26 cellular contexts compared by ENCODE assay signal in the genomic region with DNA sequence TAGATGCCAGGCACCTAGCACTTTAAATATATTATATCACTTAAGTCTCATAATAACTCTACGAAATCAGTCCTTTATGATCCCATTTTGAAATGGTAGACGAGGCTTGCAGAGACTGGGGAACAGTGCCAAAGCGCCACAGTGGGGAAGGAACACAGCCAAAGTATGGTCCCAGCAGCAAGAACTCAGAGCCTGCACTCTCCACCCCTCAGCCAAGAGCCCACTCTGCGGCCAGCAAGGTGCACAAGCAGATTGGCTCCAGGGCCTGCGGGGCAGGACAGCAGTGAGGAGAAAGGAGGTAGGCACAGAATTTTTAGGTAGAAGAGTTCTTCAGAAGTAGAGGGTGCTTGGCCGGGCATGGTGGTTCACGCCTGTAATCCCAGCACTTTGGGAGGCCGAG.
DNase-seq lines count a peak whose midpoint lies in the region; ATAC-seq, FAIRE-seq and TF ChIP-seq lines count a peak whose summit lies in the region.
"Had no signal": no experiment of that assay in that cellular context is flagged by ENCODE, and none has a peak within 500 bp of the region (broad histone marks: within the 10 kb centered on the region; RNA-seq: fewer than 3 reads in every experiment).

No MANE protein-coding gene starts in this region.

- H3K79me1 ChIP-seq in mesenchymal stem cell (replicated peaks; ENCODE audit: low read length, poor library complexity, severe bottlenecking) = no peaks in the 10 kb centered on the region

- no peaks in the 10 kb centered on the region for H3K36me3 ChIP-seq in astrocyte (ENCODE audit: insufficient read depth, low read length)
- H3K36me3 ChIP-seq in mesenchymal stem cell (ENCODE audit: control insufficient read depth in 1 of 2, insufficient read depth in 2 of 2, low read depth in 1 of 2, low read length in 2 of 2) = no peaks in the 10 kb centered on the region
- H3K36me3 ChIP-seq: neutrophil, prostate gland, transverse colon had no signal

- H2AFZ ChIP-seq in astrocyte (ENCODE audit: low read depth, low read length) (peak overlapping the region; percentile 34), mesenchymal stem cell (ENCODE audit: low read depth, low read length) (no peak overlapping the region)

- H3K36me3 Mint-ChIP-seq in astrocyte (ENCODE audit: low read depth, unreplicated experiment) (no peaks in the 10 kb centered on the region), natural killer cell (no peaks in the 10 kb centered on the region)
- H3K36me3 Mint-ChIP-seq: activated naive CD4-positive, alpha-beta T cell treated with anti-CD3 and anti-CD28 coated beads, Interleukin-2, amount 50 U/mL, for 72 hours had no signal

- H2BK5ac ChIP-seq in mesenchymal stem cell (ENCODE audit: low read depth, low read length, poor library complexity, severe bottlenecking) = no peak overlapping the region

- no peak overlapping the region for H3K23ac ChIP-seq in mesenchymal stem cell (ENCODE audit: low read length in 2 of 2)

- no peak overlapping the region for H2BK12ac ChIP-seq in mesenchymal stem cell (ENCODE audit: low read length in 2 of 2)

- H3K27me3 ChIP-seq in astrocyte (ENCODE audit: insufficient read depth, low read length) (no peaks in the 10 kb centered on the region), mesenchymal stem cell (ENCODE audit: control insufficient read depth in 1 of 2, insufficient read depth in 1 of 2, low read length in 2 of 2) (peaks cover 0 to 3% of the 10 kb centered on the region in 2 experiments)
- H3K27me3 ChIP-seq: neutrophil, transverse colon had no signal

- FAIRE-seq in astrocyte (lab: Jason Lieb, UNC) = no peak
- FAIRE-seq: GM18507 had no signal

- no peak overlapping the region for H2BK120ac ChIP-seq in mesenchymal stem cell (ENCODE audit: low read depth, low read length)

- 95% methylated on average over 6 of the region's 8 CpGs for WGBS in mesenchymal stem cell

- H3K27ac ChIP-seq in astrocyte (ENCODE audit: low read depth, low read length) (no peak overlapping the region), mesenchymal stem cell (ENCODE audit: low read length, poor library complexity, severe bottlenecking) (no peak overlapping the region), substantia nigra (ENCODE audit: low read depth, low read length, poor library complexity, severe bottlenecking) (peak overlapping the region; percentile 52)
- H3K27ac ChIP-seq: C4-2B, epithelial cell of prostate, KMS-11, neutrophil, prostate gland, transverse colon had no signal

- ATAC-seq in HG03442 (IDR thresholded peaks at IDR 0.05; ENCODE audit: unreplicated experiment) (no peak), natural killer cell (no peak)
- ATAC-seq: activated CD4-positive, alpha-beta T cell treated with anti-CD3 and anti-CD28 coated beads for 36 hours; activated CD8-positive, alpha-beta T cell treated with anti-CD3 and anti-CD28 coated beads, Interleukin-2, amount 10 ng/mL, durations not matched to agents 7 days and 5 days; activated naive CD4-positive, alpha-beta T cell treated with anti-CD3 and anti-CD28 coated beads, Interleukin-2, amount 50 U/mL, for 72 hours; SK-N-SH treated with all-trans-retinoic acid at 6 μM for 48 hours had no signal

- no peak overlapping the region for H4K91ac ChIP-seq in mesenchymal stem cell (ENCODE audit: low read length)

- no peak overlapping the region for H3K4me3 Mint-ChIP-seq in astrocyte (ENCODE audit: unreplicated experiment)
- no peak overlapping the region for H3K4me3 Mint-ChIP-seq in natural killer cell
- H3K4me3 Mint-ChIP-seq: activated CD4-positive, alpha-beta T cell treated with anti-CD3 and anti-CD28 coated beads for 36 hours; activated CD8-positive, alpha-beta T cell treated with anti-CD3 and anti-CD28 coated beads, Interleukin-2, amount 10 ng/mL, durations not matched to agents 7 days and 5 days; stimulated activated naive CD8-positive, alpha-beta T cell treated with anti-CD3 and anti-CD28 coated beads, Interleukin-15, Interleukin-2, amounts not matched to agents 100 ng/mL and 50 ng/mL, for 24 hours had no signal

- intact Hi-C loops in natural killer cell (cut with micrococcal nuclease) = no loop called here

- H3K9me3 ChIP-seq in astrocyte (ENCODE audit: insufficient read depth, low read depth, low read length) (no peaks in the 10 kb centered on the region), mesenchymal stem cell (ENCODE audit: control insufficient read depth, low read length) (no peaks in the 10 kb centered on the region)
- H3K9me3 ChIP-seq: Caco-2, neutrophil, prostate gland, transverse colon had no signal

- H3K18ac ChIP-seq in mesenchymal stem cell (ENCODE audit: low read depth in 1 of 2, low read length in 2 of 2) = no peak overlapping the region

- no peaks in the 10 kb centered on the region for H4K20me1 ChIP-seq in astrocyte (ENCODE audit: insufficient read depth, low read length)

- H2BK15ac ChIP-seq in mesenchymal stem cell (ENCODE audit: low read depth, poor library complexity, severe bottlenecking) = no peak overlapping the region

- DNase-seq in G401 (ENCODE audit: low spot score) (peak; percentile 64), astrocyte (ENCODE audit: low read depth) (no peak), mesenchymal stem cell (no peak), substantia nigra (lab: John Stamatoyannopoulos, UW) (peak in 1 of 49 donors; percentile 73), foreskin fibroblast (no peak), natural killer cell (no peak)
- DNase-seq: activated CD4-positive, alpha-beta T cell treated with anti-CD3 and anti-CD28 coated beads for 36 hours; activated CD8-positive, alpha-beta T cell treated with anti-CD3 and anti-CD28 coated beads, Interleukin-2, amount 10 ng/mL, durations not matched to agents 7 days and 5 days; Caco-2; cerebellar nuclear complex; DMS79 treated with DMSO at 0.1 percent for 48 hours; effector CD4-positive, alpha-beta T cell; NCI-H1436 treated with DMSO at 0.1 percent for 48 hours; T-helper 2 cell; transverse colon had no signal

- H3K4me2 ChIP-seq in astrocyte (ENCODE audit: low read length) (no peak overlapping the region), mesenchymal stem cell (ENCODE audit: low read length, poor library complexity, severe bottlenecking) (no peak overlapping the region)
- H3K4me2 ChIP-seq: KMS-11 had no signal

- H3K9me3 Mint-ChIP-seq in astrocyte (ENCODE audit: unreplicated experiment) (no peaks in the 10 kb centered on the region), natural killer cell (no peaks in the 10 kb centered on the region)
- H3K9me3 Mint-ChIP-seq: activated naive CD4-positive, alpha-beta T cell treated with anti-CD3 and anti-CD28 coated beads, Interleukin-2, amount 50 U/mL, for 72 hours; stimulated activated naive CD8-positive, alpha-beta T cell treated with anti-CD3 and anti-CD28 coated beads, Interleukin-15, Interleukin-2, amounts not matched to agents 100 ng/mL and 50 ng/mL, for 24 hours had no signal

- H3K4me1 ChIP-seq in astrocyte (ENCODE audit: insufficient read depth, low read length) = peaks cover 25% of the 10 kb centered on the region
- peaks cover 13% of the 10 kb centered on the region for H3K4me1 ChIP-seq in mesenchymal stem cell (ENCODE audit: control insufficient read depth, insufficient read depth, low read depth, low read length)
- H3K4me1 ChIP-seq: prostate gland, transverse colon had no signal

- no peaks in the 10 kb centered on the region for H3K79me2 ChIP-seq in astrocyte (ENCODE audit: insufficient read depth, low read length)

- H4K8ac ChIP-seq in mesenchymal stem cell (ENCODE audit: low read length) = peak overlapping the region; percentile 29

- TF ChIP-seq CTCF in astrocyte (IDR thresholded peaks at IDR 0.05; ENCODE audit: insufficient read depth, low read depth, low read length) (no peak), foreskin fibroblast (IDR thresholded peaks at IDR 0.05; ENCODE audit: low read depth, low read length) (no peak), natural killer cell (IDR thresholded peaks at IDR 0.05) (no peak)

- no peak overlapping the region for H2AK5ac ChIP-seq in mesenchymal stem cell (ENCODE audit: low read length, severe bottlenecking)

- no peak overlapping the region for H3K27ac Mint-ChIP-seq in astrocyte (ENCODE audit: unreplicated experiment)
- H3K27ac Mint-ChIP-seq in natural killer cell = no peak overlapping the region
- H3K27ac Mint-ChIP-seq: activated CD4-positive, alpha-beta T cell treated with anti-CD3 and anti-CD28 coated beads for 36 hours; activated CD8-positive, alpha-beta T cell treated with anti-CD3 and anti-CD28 coated beads, Interleukin-2, amount 10 ng/mL, durations not matched to agents 7 days and 5 days; activated naive CD4-positive, alpha-beta T cell treated with anti-CD3 and anti-CD28 coated beads, Interleukin-2, amount 50 U/mL, for 72 hours; stimulated activated naive CD8-positive, alpha-beta T cell treated with anti-CD3 and anti-CD28 coated beads, Interleukin-15, Interleukin-2, amounts not matched to agents 100 ng/mL and 50 ng/mL, for 24 hours had no signal

- H3K4me1 Mint-ChIP-seq in astrocyte (ENCODE audit: low read depth, unreplicated experiment) = peaks cover 14% of the 10 kb centered on the region
- no peaks in the 10 kb centered on the region for H3K4me1 Mint-ChIP-seq in natural killer cell

- no peak overlapping the region for H3K9ac ChIP-seq in astrocyte (ENCODE audit: low read length)
- H3K9ac ChIP-seq in mesenchymal stem cell (ENCODE audit: low read length) = peak overlapping the region; percentile 77
- H3K9ac ChIP-seq: KMS-11 had no signal

- H3K4me3 ChIP-seq in astrocyte (ENCODE audit: insufficient read depth, low read depth, low read length) = no peak overlapping the region
- no peak overlapping the region for H3K4me3 ChIP-seq in mesenchymal stem cell (ENCODE audit: insufficient read depth in 1 of 2, low read depth in 1 of 2, low read length in 2 of 2)
- H3K4me3 ChIP-seq in foreskin fibroblast (ENCODE audit: low read depth in 1 of 2, low read length in 2 of 2) = no peak overlapping the region
- H3K4me3 ChIP-seq: lung, prostate gland, transverse colon had no signal

- in situ Hi-C loops in G401 (cut with HindIII; ENCODE audit: low sequenced_read_pairs) = no loop called here

- no peak overlapping the region for H3K14ac ChIP-seq in mesenchymal stem cell (ENCODE audit: low read length in 2 of 2)

- H3K4ac ChIP-seq in mesenchymal stem cell (ENCODE audit: low read depth in 1 of 2, low read length in 2 of 2) = no peak overlapping the region

- H3K27me3 Mint-ChIP-seq in astrocyte (ENCODE audit: low read depth, unreplicated experiment) = peaks cover 15% of the 10 kb centered on the region
- H3K27me3 Mint-ChIP-seq in natural killer cell (ENCODE audit: low read depth in 2 of 2) = peaks cover 0 to 3% of the 10 kb centered on the region in 2 donors
- H3K27me3 Mint-ChIP-seq: stimulated activated naive CD8-positive, alpha-beta T cell treated with anti-CD3 and anti-CD28 coated beads, Interleukin-15, Interleukin-2, amounts not matched to agents 100 ng/mL and 50 ng/mL, for 24 hours had no signal
